In the genomic region with DNA sequence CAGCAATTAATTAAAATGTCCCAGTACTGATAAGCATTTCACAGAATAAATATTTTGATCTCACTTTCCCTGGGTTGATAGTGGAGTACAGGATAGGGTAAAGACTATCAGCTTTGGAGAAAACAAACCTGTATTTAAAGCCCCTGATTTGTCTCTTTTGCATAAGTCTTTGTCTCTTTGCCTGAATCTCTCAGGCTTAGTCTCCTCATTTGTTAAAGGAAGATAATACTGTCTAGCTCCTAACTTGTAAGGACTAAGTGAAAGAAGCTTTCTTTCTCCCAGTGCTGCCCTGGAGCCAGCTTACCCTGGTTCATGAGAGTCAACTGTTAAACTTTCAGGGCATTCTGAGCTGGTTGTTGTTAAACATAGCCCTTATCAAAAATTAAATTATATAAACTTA, we compare ENCODE assay signal across 7 cellular contexts. TPM values are rescaled to one million over a fixed set of nuclear protein-coding genes. Genes with fewer than 3 reads are reported as not detected.
"Had no signal": no experiment of that assay in that cellular context is flagged by ENCODE, and none has a peak within 500 bp of the region (broad histone marks: within the 10 kb centered on the region; RNA-seq: fewer than 3 reads in every experiment).

No MANE protein-coding gene starts in this region.

- H3K9me3 Mint-ChIP-seq: IgD-negative memory B cell had no signal

- H3K36me3 Mint-ChIP-seq: IgD-negative memory B cell had no signal

- H3K4me1 Mint-ChIP-seq: IgD-negative memory B cell had no signal

- DNase-seq: GOT3, H7, HCEC 1CT, KBM-7 had no signal

- ATAC-seq: HepG2 had no signal

- H3K4me3 Mint-ChIP-seq: IgD-negative memory B cell had no signal

- H3K27ac Mint-ChIP-seq: IgD-negative memory B cell had no signal

RNA-seq across cellular contexts. Expression of a gene that starts 5.5 kb away (rescaled TPM):
- total RNA-seq: H7, HT1080 had no signal
- polyA plus RNA-seq: IgD-negative memory B cell had no signal
